8 cellular contexts compared by ENCODE assay signal in the genomic region with DNA sequence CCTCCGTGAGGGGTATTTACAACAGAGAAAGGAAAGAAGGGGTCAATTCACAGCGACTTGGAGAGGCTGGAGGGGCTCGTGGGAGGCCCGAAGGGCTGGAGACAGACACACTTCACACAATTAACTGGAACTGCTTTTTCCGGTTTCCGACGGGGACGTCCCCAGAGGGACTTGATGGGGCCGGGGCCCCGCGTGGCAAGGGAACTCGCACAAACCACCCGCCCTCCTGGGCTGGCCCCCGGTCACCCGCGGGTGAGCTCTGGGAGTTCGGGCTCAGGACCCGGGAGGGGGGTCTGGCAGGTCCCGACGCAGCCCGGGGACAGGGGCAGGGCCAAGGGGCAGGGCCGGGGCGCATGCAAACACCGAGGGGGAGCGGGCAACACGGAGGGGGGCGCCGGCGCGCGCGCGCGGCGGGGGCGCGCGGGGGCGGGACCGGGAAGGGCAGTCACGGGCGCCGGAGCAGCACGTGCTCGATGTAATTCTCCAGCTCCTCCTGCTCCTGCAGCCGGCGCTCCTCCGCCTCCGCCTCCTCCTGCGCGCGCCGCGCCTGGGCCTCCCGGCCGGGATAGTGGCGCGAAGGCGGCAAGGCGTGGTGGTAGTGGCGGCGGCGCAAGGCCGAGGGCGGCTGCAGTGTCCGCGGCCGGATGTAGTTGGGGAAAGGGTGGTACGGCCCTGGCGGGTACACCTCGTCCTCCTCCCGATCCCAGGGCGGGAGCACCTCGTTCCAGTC. TPM values are rescaled to one million over a fixed set of nuclear protein-coding genes. Genes with fewer than 3 reads are reported as not detected.
DNase-seq lines count a peak whose midpoint lies in the region; ATAC-seq and TF ChIP-seq lines count a peak whose summit lies in the region.

No MANE protein-coding gene starts in this region.

- peak overlapping the region; percentile 60 for H3K4me3 ChIP-seq in SJCRH30

- no peak for TF ChIP-seq CTCF in endothelial cell (IDR thresholded peaks at IDR 0.05; ENCODE audit: unreplicated experiment)
- TF ChIP-seq CTCF in neural crest cell (conservative IDR thresholded peaks at IDR 0.05): no peak

- peaks cover 0 to 13% (median 9%) of the 10 kb centered on the region in 3 donors for H3K4me1 Mint-ChIP-seq in IgD-negative memory B cell
- H3K4me1 Mint-ChIP-seq in endothelial cell (ENCODE audit: unreplicated experiment): peaks cover 15% of the 10 kb centered on the region
- H3K4me1 Mint-ChIP-seq in neural crest cell: peaks cover 41% of the 10 kb centered on the region

- DNase-seq in Daoy (ENCODE audit: low read depth) (peak; percentile 92), SJCRH30 (peak; percentile 68 to 69), endothelial cell (ENCODE audit: low spot score) (peak; percentile 42), neural crest cell (ENCODE audit: low read depth, low spot score) (peak; percentile 55)
- DNase-seq in stimulated activated CD4-positive, alpha-beta T cell treated with anti-CD3 and anti-CD28 coated beads, Interleukin-12 subunit alpha, Interleukin-12 subunit beta, amount 100 ng/mL, for 4 hours: no peak

- H3K27ac Mint-ChIP-seq in IgD-negative memory B cell (peak overlapping the region in 2 of 3 donors; percentile 32 to 76), endothelial cell (ENCODE audit: unreplicated experiment) (peak overlapping the region; percentile 67), neural crest cell (ENCODE audit: unreplicated experiment) (peak overlapping the region; percentile 37)

- peaks cover 3% of the 10 kb centered on the region; the same call in 1 of the 2 replicates for H3K4me1 ChIP-seq in SJCRH30

- no peaks in the 10 kb centered on the region for H3K36me3 Mint-ChIP-seq in IgD-negative memory B cell
- peaks cover 11% of the 10 kb centered on the region for H3K36me3 Mint-ChIP-seq in endothelial cell (ENCODE audit: low read depth, unreplicated experiment)
- H3K36me3 Mint-ChIP-seq in neural crest cell (ENCODE audit: low read depth): peaks cover 2% of the 10 kb centered on the region

- H3K4me3 Mint-ChIP-seq in IgD-negative memory B cell (peak overlapping the region; percentile 60 to 91 (median 78)), endothelial cell (ENCODE audit: unreplicated experiment) (no peak overlapping the region), neural crest cell (peak overlapping the region; percentile 90)

- no peaks in the 10 kb centered on the region for H3K9me3 ChIP-seq in SJCRH30 (replicated peaks)

- H3K9me3 Mint-ChIP-seq in IgD-negative memory B cell (peaks cover 0 to 4% (median 0%) of the 10 kb centered on the region in 3 donors), endothelial cell (ENCODE audit: unreplicated experiment) (no peaks in the 10 kb centered on the region), neural crest cell (no peaks in the 10 kb centered on the region)

- no peak for ATAC-seq in HG02970 (IDR thresholded peaks at IDR 0.05; ENCODE audit: low FRiP score, unreplicated experiment)
- ATAC-seq in HG03565 (IDR thresholded peaks at IDR 0.05; ENCODE audit: unreplicated experiment): no peak

- peak overlapping the region; percentile 33; the same call in 1 of the 2 replicates for H3K27ac ChIP-seq in SJCRH30

- H3K36me3 ChIP-seq in SJCRH30: no peaks in the 10 kb centered on the region

- no peaks in the 10 kb centered on the region for H3K27me3 ChIP-seq in SJCRH30

- H3K27me3 Mint-ChIP-seq in IgD-negative memory B cell: peaks cover 36% of the 10 kb centered on the region
- H3K27me3 Mint-ChIP-seq in endothelial cell (ENCODE audit: unreplicated experiment): peaks cover 26% of the 10 kb centered on the region
- H3K27me3 Mint-ChIP-seq in neural crest cell (ENCODE audit: low read depth): peaks cover 48% of the 10 kb centered on the region

RNA-seq across cellular contexts. Expression of gene VGF, which starts 2.7 kb away (rescaled TPM):
- total RNA-seq in Daoy (2014; rRNA removed; shearing (Covaris generic)): 6.5 and 10.3 TPM in 2 replicates
- polyA plus RNA-seq in IgD-negative memory B cell: not detected
- total RNA-seq in SJCRH30 (2014; rRNA removed; shearing (Covaris generic)): 0.10 and 0.18 TPM in 2 replicates
- 0.77 TPM for total RNA-seq in endothelial cell (ENCODE audit: unreplicated experiment)
- total RNA-seq in neural crest cell: 8.7 and 9.1 TPM in 2 replicates

RNA-seq across cellular contexts. Expression of gene AP1S1, which starts 8.4 kb away (rescaled TPM):
- total RNA-seq in Daoy (2014; rRNA removed; shearing (Covaris generic)): 320 and 364 TPM in 2 replicates
- 8.3 TPM for polyA plus RNA-seq in IgD-negative memory B cell
- 89.2 and 98.3 TPM in 2 replicates for total RNA-seq in SJCRH30 (2014; rRNA removed; shearing (Covaris generic))
- total RNA-seq in endothelial cell (ENCODE audit: unreplicated experiment): 45.6 TPM
- 78.8 and 90.1 TPM in 2 replicates for total RNA-seq in neural crest cell

RNA-seq across cellular contexts. Expression of gene NAT16, which starts 17.4 kb away (rescaled TPM):
- not detected in 2 replicates for total RNA-seq in Daoy (2014; rRNA removed; shearing (Covaris generic))
- polyA plus RNA-seq in IgD-negative memory B cell: not detected
- total RNA-seq in SJCRH30 (2014; rRNA removed; shearing (Covaris generic)): not detected in 2 replicates
- total RNA-seq in endothelial cell (ENCODE audit: unreplicated experiment) (not detected), neural crest cell (0.70 and 1.7 TPM in 2 replicates)

RNA-seq across cellular contexts. Expression of gene SERPINE1, which starts 35.8 kb away (rescaled TPM):
- total RNA-seq in Daoy (2014; rRNA removed; shearing (Covaris generic)): 674 and 845 TPM in 2 replicates
- polyA plus RNA-seq in IgD-negative memory B cell: not detected
- total RNA-seq in SJCRH30 (2014; rRNA removed; shearing (Covaris generic)): 1.2 and 1.7 TPM in 2 replicates
- total RNA-seq in endothelial cell (ENCODE audit: unreplicated experiment) (0.80 TPM), neural crest cell (0.07 TPM in 1 of 2 replicates, not detected in the other)

RNA-seq across cellular contexts. Expression of gene MOGAT3, which starts 38.1 kb away (rescaled TPM):
- not detected in 2 replicates for total RNA-seq in Daoy (2014; rRNA removed; shearing (Covaris generic))
- not detected for polyA plus RNA-seq in IgD-negative memory B cell
- total RNA-seq in SJCRH30 (2014; rRNA removed; shearing (Covaris generic)): not detected in 2 replicates
- not detected for total RNA-seq in endothelial cell (ENCODE audit: unreplicated experiment)
- total RNA-seq in neural crest cell: not detected in 2 replicates
